Comparison of ENCODE assay signal across 1 cellular context in genomic region chr19:7676854-7677253, GRCh38.
TF ChIP-seq lines count a peak whose summit lies in the region.

Gene MCEMP1, plus strand, starts transcription at chr19:7677090. Its CDS starts 31 bp downstream, at chr19:7677121.

TF ChIP-seq in GM12878, 131 proteins besides CTCF, POLR2A, EP300 and RAD21:
- no peak for TF ChIP-seq HDAC6 (IDR thresholded peaks at IDR 0.05; ENCODE audit: unreplicated experiment)
- TF ChIP-seq SUPT20H (IDR thresholded peaks at IDR 0.05; ENCODE audit: borderline replicate concordance, control insufficient read depth, low read depth, low read length) = no peak
- 0 out of 2 replicates have a peak, but pooled peaks have one; percentile 15 for TF ChIP-seq RUNX3 (IDR thresholded peaks at IDR 0.05; ENCODE audit: low read length)
- TF ChIP-seq EGR1 (IDR thresholded peaks at IDR 0.05; ENCODE audit: borderline replicate concordance in 1 of 2, low read depth in 2 of 2, low read length in 2 of 2) = 0 out of 3 replicates have a peak, but pooled peaks of 1 of the 2 experiments have one; percentile 15
- TF ChIP-seq ETV6 (conservative IDR thresholded peaks at IDR 0.05 in 1 of 2, IDR thresholded peaks at IDR 0.05 in 1 of 2; ENCODE audit: borderline replicate concordance in 1 of 2, low read depth in 1 of 2) = 0 out of 4 replicates have a peak, but pooled peaks of 1 of the 2 experiments have one; percentile 31
- no peak for TF ChIP-seq BHLHE40 (IDR thresholded peaks at IDR 0.05; ENCODE audit: borderline replicate concordance in 1 of 2, low read depth in 2 of 2, low read length in 1 of 2)
- TF ChIP-seq REST (IDR thresholded peaks at IDR 0.05; ENCODE audit: low read depth, low read length) = no peak
- TF ChIP-seq, protein P1, sequence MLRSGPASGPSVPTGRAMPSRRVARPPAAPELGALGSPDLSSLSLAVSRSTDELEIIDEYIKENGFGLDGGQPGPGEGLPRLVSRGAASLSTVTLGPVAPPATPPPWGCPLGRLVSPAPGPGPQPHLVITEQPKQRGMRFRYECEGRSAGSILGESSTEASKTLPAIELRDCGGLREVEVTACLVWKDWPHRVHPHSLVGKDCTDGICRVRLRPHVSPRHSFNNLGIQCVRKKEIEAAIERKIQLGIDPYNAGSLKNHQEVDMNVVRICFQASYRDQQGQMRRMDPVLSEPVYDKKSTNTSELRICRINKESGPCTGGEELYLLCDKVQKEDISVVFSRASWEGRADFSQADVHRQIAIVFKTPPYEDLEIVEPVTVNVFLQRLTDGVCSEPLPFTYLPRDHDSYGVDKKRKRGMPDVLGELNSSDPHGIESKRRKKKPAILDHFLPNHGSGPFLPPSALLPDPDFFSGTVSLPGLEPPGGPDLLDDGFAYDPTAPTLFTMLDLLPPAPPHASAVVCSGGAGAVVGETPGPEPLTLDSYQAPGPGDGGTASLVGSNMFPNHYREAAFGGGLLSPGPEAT (IDR thresholded peaks at IDR 0.05; ENCODE audit: low read depth) = no peak
